14 cellular contexts compared by ENCODE assay signal in genomic region chr4:2245787-2246275, GRCh38. TPM values are rescaled to one million over a fixed set of nuclear protein-coding genes. Genes with fewer than 3 reads are reported as not detected.
DNase-seq lines count a peak whose midpoint lies in the region; ATAC-seq and TF ChIP-seq lines count a peak whose summit lies in the region.
"Had no signal": no experiment of that assay in that cellular context is flagged by ENCODE, and none has a peak within 500 bp of the region (broad histone marks: within the 10 kb centered on the region; RNA-seq: fewer than 3 reads in every experiment).

No MANE protein-coding gene starts in this region.

- no peak for TF ChIP-seq EP300 in stomach (IDR thresholded peaks at IDR 0.05)

- ATAC-seq in GM21390 (IDR thresholded peaks at IDR 0.05; ENCODE audit: unreplicated experiment) (no peak), GM18505 (IDR thresholded peaks at IDR 0.05; ENCODE audit: unreplicated experiment) (no peak)
- ATAC-seq: GM23338, HepG2 had no signal

- H3K4me1 Mint-ChIP-seq in activated CD4-positive, alpha-beta T cell treated with anti-CD3 and anti-CD28 coated beads, Interleukin-2, amount 10 ng/mL, durations not matched to agents 24 days and 14 days = peaks cover 15% of the 10 kb centered on the region

- H3K4me3 Mint-ChIP-seq in activated CD4-positive, alpha-beta T cell treated with anti-CD3 and anti-CD28 coated beads, Interleukin-2, amount 10 ng/mL, durations not matched to agents 24 days and 14 days = no peak overlapping the region
- H3K4me3 Mint-ChIP-seq: activated naive CD8-positive, alpha-beta T cell treated with anti-CD3 and anti-CD28 coated beads for 36 hours; GM23338 had no signal

- peaks cover 2% of the 10 kb centered on the region for H3K36me3 Mint-ChIP-seq in activated CD4-positive, alpha-beta T cell treated with anti-CD3 and anti-CD28 coated beads, Interleukin-2, amount 10 ng/mL, durations not matched to agents 24 days and 14 days (ENCODE audit: low read depth)

- H3K27me3 ChIP-seq in stomach = no peaks in the 10 kb centered on the region

- H3K36me3 ChIP-seq in stomach = peaks cover 25 to 43% (median 38%) of the 10 kb centered on the region in 4 donors

- peak overlapping the region in 3 of 5 donors; percentile 34 to 88 (median 54) for H3K27ac ChIP-seq in stomach

- peaks cover 2 to 50% (median 23%) of the 10 kb centered on the region in 4 donors for H3K4me1 ChIP-seq in stomach

- intact Hi-C loops in activated CD4-positive, alpha-beta T cell treated with anti-CD3 and anti-CD28 coated beads, Interleukin-2, amount 10 ng/mL, durations not matched to agents 24 days and 14 days (cut with micrococcal nuclease) = loop anchor here (10.0 kb wide), 1 partner anchor 531 kb away; the partner anchor contains the start of gene SLBP
- intact Hi-C loops in stomach (cut with DNase I; ENCODE audit: low total_unique reads) = loop anchor here (10.0 kb wide), 1 partner anchor 169 kb away; the partner anchor contains the start of genes CFAP99 and ZFYVE28

- no peaks in the 10 kb centered on the region for H3K9me3 ChIP-seq in stomach

- H3K9me3 Mint-ChIP-seq in activated CD4-positive, alpha-beta T cell treated with anti-CD3 and anti-CD28 coated beads, Interleukin-2, amount 10 ng/mL, durations not matched to agents 24 days and 14 days = no peaks in the 10 kb centered on the region
- H3K9me3 Mint-ChIP-seq: activated naive CD8-positive, alpha-beta T cell treated with anti-CD3 and anti-CD28 coated beads for 36 hours had no signal

- peak overlapping the region; percentile 11 for H3K27ac Mint-ChIP-seq in activated CD4-positive, alpha-beta T cell treated with anti-CD3 and anti-CD28 coated beads, Interleukin-2, amount 10 ng/mL, durations not matched to agents 24 days and 14 days
- H3K27ac Mint-ChIP-seq: activated naive CD8-positive, alpha-beta T cell treated with anti-CD3 and anti-CD28 coated beads for 36 hours; GM23338 had no signal

- peak; percentile 53 for DNase-seq in activated CD4-positive, alpha-beta T cell treated with anti-CD3 and anti-CD28 coated beads, Interleukin-2, amount 10 ng/mL, durations not matched to agents 24 days and 14 days
- DNase-seq in activated CD4-positive, alpha-beta T cell treated with anti-CD3 and anti-CD28 coated beads, Interleukin-2, amount 50 U/mL, for 4 hours = no peak
- DNase-seq in hepatic stellate cell (ENCODE audit: low spot score) (peak; percentile 5), stomach (no peak)
- no peak for DNase-seq in stimulated activated CD4-positive, alpha-beta T cell treated with anti-CD3 and anti-CD28 coated beads, Interleukin-4, amount 100 ng/mL, for 1 hour
- DNase-seq: activated naive CD8-positive, alpha-beta T cell treated with anti-CD3 and anti-CD28 coated beads for 36 hours; Calu3; NCI-H1048 had no signal

- TF ChIP-seq CTCF in stomach (IDR thresholded peaks at IDR 0.05) = no peak

- H3K4me3 ChIP-seq in stomach = no peak overlapping the region
- H3K4me3 ChIP-seq: GM23338, SK-N-MC had no signal

- H3K27me3 Mint-ChIP-seq in activated CD4-positive, alpha-beta T cell treated with anti-CD3 and anti-CD28 coated beads, Interleukin-2, amount 10 ng/mL, durations not matched to agents 24 days and 14 days = peaks cover 2% of the 10 kb centered on the region
- H3K27me3 Mint-ChIP-seq: activated naive CD8-positive, alpha-beta T cell treated with anti-CD3 and anti-CD28 coated beads for 36 hours had no signal

- WGBS in stomach, 5 donors = 67 to 85% (median 78%) methylated on average over 7 of the region's 7 CpGs

- TF ChIP-seq POLR2A in stomach (IDR thresholded peaks at IDR 0.05) (no peak), GM18505 (IDR thresholded peaks at IDR 0.05; ENCODE audit: borderline replicate concordance, extremely low read depth, insufficient read depth, insufficient read length) (no peak)

TF ChIP-seq in PFSK-1, 5 proteins besides CTCF, POLR2A, EP300 and RAD21:
- TF ChIP-seq POLR2AphosphoS5 (IDR thresholded peaks at IDR 0.05; ENCODE audit: low read depth, low read length) = peak; percentile 16; the same call in 1 of the 2 replicates
- TF ChIP-seq, protein P1, sequence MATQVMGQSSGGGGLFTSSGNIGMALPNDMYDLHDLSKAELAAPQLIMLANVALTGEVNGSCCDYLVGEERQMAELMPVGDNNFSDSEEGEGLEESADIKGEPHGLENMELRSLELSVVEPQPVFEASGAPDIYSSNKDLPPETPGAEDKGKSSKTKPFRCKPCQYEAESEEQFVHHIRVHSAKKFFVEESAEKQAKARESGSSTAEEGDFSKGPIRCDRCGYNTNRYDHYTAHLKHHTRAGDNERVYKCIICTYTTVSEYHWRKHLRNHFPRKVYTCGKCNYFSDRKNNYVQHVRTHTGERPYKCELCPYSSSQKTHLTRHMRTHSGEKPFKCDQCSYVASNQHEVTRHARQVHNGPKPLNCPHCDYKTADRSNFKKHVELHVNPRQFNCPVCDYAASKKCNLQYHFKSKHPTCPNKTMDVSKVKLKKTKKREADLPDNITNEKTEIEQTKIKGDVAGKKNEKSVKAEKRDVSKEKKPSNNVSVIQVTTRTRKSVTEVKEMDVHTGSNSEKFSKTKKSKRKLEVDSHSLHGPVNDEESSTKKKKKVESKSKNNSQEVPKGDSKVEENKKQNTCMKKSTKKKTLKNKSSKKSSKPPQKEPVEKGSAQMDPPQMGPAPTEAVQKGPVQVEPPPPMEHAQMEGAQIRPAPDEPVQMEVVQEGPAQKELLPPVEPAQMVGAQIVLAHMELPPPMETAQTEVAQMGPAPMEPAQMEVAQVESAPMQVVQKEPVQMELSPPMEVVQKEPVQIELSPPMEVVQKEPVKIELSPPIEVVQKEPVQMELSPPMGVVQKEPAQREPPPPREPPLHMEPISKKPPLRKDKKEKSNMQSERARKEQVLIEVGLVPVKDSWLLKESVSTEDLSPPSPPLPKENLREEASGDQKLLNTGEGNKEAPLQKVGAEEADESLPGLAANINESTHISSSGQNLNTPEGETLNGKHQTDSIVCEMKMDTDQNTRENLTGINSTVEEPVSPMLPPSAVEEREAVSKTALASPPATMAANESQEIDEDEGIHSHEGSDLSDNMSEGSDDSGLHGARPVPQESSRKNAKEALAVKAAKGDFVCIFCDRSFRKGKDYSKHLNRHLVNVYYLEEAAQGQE (IDR thresholded peaks at IDR 0.05; ENCODE audit: insufficient read depth in 1 of 2, low read depth in 2 of 2, low read length in 2 of 2) = no peak

RNA-seq across cellular contexts. Expression of gene HAUS3, which starts 3.9 kb away (rescaled TPM):
- 19.3 and 19.4 TPM in 2 replicates for total RNA-seq in activated CD4-positive, alpha-beta T cell treated with anti-CD3 and anti-CD28 coated beads, Interleukin-2, amount 10 ng/mL, durations not matched to agents 24 days and 14 days
- 5.1 TPM for polyA plus RNA-seq in PFSK-1 (2012; ENCODE audit: insufficient read length, low read depth)
- 10 to 100 TPM in 4 of 5 donors, 1 to 10 TPM in 1; 7.6 to 37.4 (median 17.5) TPM for total RNA-seq in stomach
- polyA plus RNA-seq in stomach = 1 to 10 TPM; 5.5 to 7.4 (median 6.8) TPM

RNA-seq across cellular contexts. Expression of gene POLN, which starts 3.9 kb away (rescaled TPM):
- total RNA-seq in activated CD4-positive, alpha-beta T cell treated with anti-CD3 and anti-CD28 coated beads, Interleukin-2, amount 10 ng/mL, durations not matched to agents 24 days and 14 days = 1.9 and 2.3 TPM in 2 replicates
- polyA plus RNA-seq in PFSK-1 (2012; ENCODE audit: insufficient read length, low read depth) = 0.43 TPM
- 1 to 10 TPM in 2 of 5 donors, under 1 TPM in 1, not detected in 2; 0.29 to 5.1 (median 1.4) TPM for total RNA-seq in stomach
- polyA plus RNA-seq in stomach = 1 to 10 TPM in 2 of 3 donors, under 1 TPM in 1; 0.90 to 1.7 (median 1.3) TPM

RNA-seq across cellular contexts. Expression of gene MXD4, which starts 16.1 kb away (rescaled TPM):
- 4.9 and 5.2 TPM in 2 replicates for total RNA-seq in activated CD4-positive, alpha-beta T cell treated with anti-CD3 and anti-CD28 coated beads, Interleukin-2, amount 10 ng/mL, durations not matched to agents 24 days and 14 days
- polyA plus RNA-seq in PFSK-1 (2012; ENCODE audit: insufficient read length, low read depth) = 20.9 TPM
- 100 to 1,000 TPM in 1 of 5 donors, 10 to 100 TPM in 4; 22.8 to 114 (median 48.7) TPM for total RNA-seq in stomach
- 10 to 100 TPM; 19.1 to 49.4 (median 30.1) TPM for polyA plus RNA-seq in stomach

Comparison
In these comparisons a context has a peak if more than half of its experiments do, and no peak if none do; other contexts are left out.
1. DNase-seq: peak in activated CD4-positive, alpha-beta T cell treated with anti-CD3 and anti-CD28 coated beads, Interleukin-2, amount 10 ng/mL, durations not matched to agents 24 days and 14 days (single experiment) and hepatic stellate cell (single experiment); none in activated CD4-positive, alpha-beta T cell treated with anti-CD3 and anti-CD28 coated beads, Interleukin-2, amount 50 U/mL, for 4 hours (0 of 2), stomach (single experiment) and stimulated activated CD4-positive, alpha-beta T cell treated with anti-CD3 and anti-CD28 coated beads, Interleukin-4, amount 100 ng/mL, for 1 hour (single experiment).